In genomic region chr12:80200414-80200813, GRCh38 we compare ENCODE assay signal across 18 cellular contexts.
DNase-seq lines count a peak whose midpoint lies in the region; ATAC-seq and TF ChIP-seq lines count a peak whose summit lies in the region.
"Had no signal": no experiment of that assay in that cellular context is flagged by ENCODE, and none has a peak within 500 bp of the region (broad histone marks: within the 10 kb centered on the region; RNA-seq: fewer than 3 reads in every experiment).

No MANE protein-coding gene starts in this region.

- no peak overlapping the region for H3K4me3 Mint-ChIP-seq in HFFc6
- H3K4me3 Mint-ChIP-seq: B cell; CD8-positive, alpha-beta memory T cell had no signal

- in situ Hi-C loops in SK-MEL-5 (cut with HindIII; ENCODE audit: low pct_unique_long_range_greater_than_20kb, low sequenced_read_pairs): no loop called here

- intact Hi-C loops in lower lobe of right lung (cut with DNase I): no loop called here

- no peak overlapping the region for H3K27ac ChIP-seq in parathyroid adenoma
- no peak overlapping the region for H3K27ac ChIP-seq in suprapubic skin
- no peak overlapping the region for H3K27ac ChIP-seq in lower lobe of right lung
- H3K27ac ChIP-seq: BLaER1 treated with 17β-estradiol and CSF1 and Interleukin-3, amounts not matched to agents 10 nM and 100 nM had no signal

- H3K4me3 ChIP-seq in parathyroid adenoma (ENCODE audit: low read depth, low read length): no peak overlapping the region
- no peak overlapping the region for H3K4me3 ChIP-seq in suprapubic skin
- H3K4me3 ChIP-seq in lower lobe of right lung: no peak overlapping the region
- H3K4me3 ChIP-seq: BLaER1 treated with 17β-estradiol and CSF1 and Interleukin-3, amounts not matched to agents 10 nM and 100 nM; K562 had no signal

- no peak for ATAC-seq in GM21528 (IDR thresholded peaks at IDR 0.05; ENCODE audit: low FRiP score, unreplicated experiment)
- no peak for ATAC-seq in lower lobe of right lung
- ATAC-seq: K562 had no signal

- DNase-seq in NCI-H82 (lab: John Stamatoyannopoulos, UW): peak; percentile 10
- DNase-seq in NCI-H82 treated with DMSO at 0.1 percent for 48 hours (lab: John Stamatoyannopoulos, UW; ENCODE audit: unreplicated experiment): no peak
- no peak for DNase-seq in HFFc6
- DNase-seq in SK-MEL-5 (ENCODE audit: low read depth, low spot score): peak; percentile 60
- DNase-seq in suprapubic skin (ENCODE audit: low spot score in 2 of 2): no peak
- DNase-seq in lower lobe of right lung: no peak
- DNase-seq: CD8-positive, alpha-beta memory T cell; COR-L47; DMS 273 treated with DMSO at 0.1 percent for 48 hours; DMS79; GDM1; HCEC 1CT; IMR-90 had no signal

- no peak overlapping the region for H2AFZ ChIP-seq in parathyroid adenoma

- no peaks in the 10 kb centered on the region for H3K36me3 Mint-ChIP-seq in HFFc6 (ENCODE audit: low read depth)
- H3K36me3 Mint-ChIP-seq: CD8-positive, alpha-beta memory T cell had no signal

- no peak overlapping the region for H3K27ac Mint-ChIP-seq in HFFc6
- H3K27ac Mint-ChIP-seq: B cell; CD8-positive, alpha-beta memory T cell had no signal

- H3K9ac ChIP-seq in parathyroid adenoma: no peak overlapping the region
- H3K9ac ChIP-seq: BLaER1 treated with 17β-estradiol and CSF1 and Interleukin-3, amounts not matched to agents 10 nM and 100 nM had no signal

- no peak for TF ChIP-seq POLR2A in suprapubic skin (IDR thresholded peaks at IDR 0.05)

- no peaks in the 10 kb centered on the region for H3K27me3 ChIP-seq in parathyroid adenoma (ENCODE audit: control insufficient read depth, insufficient read depth, low read length)
- no peaks in the 10 kb centered on the region for H3K27me3 ChIP-seq in suprapubic skin
- H3K27me3 ChIP-seq in lower lobe of right lung (ENCODE audit: low read depth): no peaks in the 10 kb centered on the region
- H3K27me3 ChIP-seq: BLaER1 treated with 17β-estradiol and CSF1 and Interleukin-3, amounts not matched to agents 10 nM and 100 nM had no signal

- H3K36me3 ChIP-seq in parathyroid adenoma (ENCODE audit: control insufficient read depth, insufficient read depth, low read length): no peaks in the 10 kb centered on the region
- H3K36me3 ChIP-seq in suprapubic skin: no peaks in the 10 kb centered on the region
- H3K36me3 ChIP-seq in lower lobe of right lung: no peaks in the 10 kb centered on the region
- H3K36me3 ChIP-seq: BLaER1 treated with 17β-estradiol and CSF1 and Interleukin-3, amounts not matched to agents 10 nM and 100 nM had no signal

- no peak overlapping the region for H3K4me2 ChIP-seq in parathyroid adenoma (ENCODE audit: low read length)
- H3K4me2 ChIP-seq: BLaER1 treated with 17β-estradiol and CSF1 and Interleukin-3, amounts not matched to agents 10 nM and 100 nM had no signal

- no peaks in the 10 kb centered on the region for H3K79me2 ChIP-seq in parathyroid adenoma

- H3K4me1 Mint-ChIP-seq in HFFc6 (ENCODE audit: low read depth): peaks cover 1% of the 10 kb centered on the region; the same call in 1 of the 2 replicates
- H3K4me1 Mint-ChIP-seq: B cell; CD8-positive, alpha-beta memory T cell had no signal

- TF ChIP-seq CTCF in HFFc6 (IDR thresholded peaks at IDR 0.05) (peak; percentile 28; the same call in 1 of the 2 replicates), parathyroid adenoma (IDR thresholded peaks at IDR 0.05) (peak; percentile 7), suprapubic skin (IDR thresholded peaks at IDR 0.05) (no peak), lower lobe of right lung (IDR thresholded peaks at IDR 0.05) (no peak)

- H3K4me1 ChIP-seq in parathyroid adenoma (no peaks in the 10 kb centered on the region), suprapubic skin (no peaks in the 10 kb centered on the region), lower lobe of right lung (no peaks in the 10 kb centered on the region)

- no peaks in the 10 kb centered on the region for H3K9me3 ChIP-seq in parathyroid adenoma (ENCODE audit: control insufficient read depth, low read length)
- H3K9me3 ChIP-seq in suprapubic skin: no peaks in the 10 kb centered on the region
- H3K9me3 ChIP-seq in lower lobe of right lung: no peaks in the 10 kb centered on the region
- H3K9me3 ChIP-seq: BLaER1 treated with 17β-estradiol and CSF1 and Interleukin-3, amounts not matched to agents 10 nM and 100 nM had no signal

- peaks cover 3% of the 10 kb centered on the region; the same call in 1 of the 2 replicates for H3K27me3 Mint-ChIP-seq in HFFc6 (ENCODE audit: insufficient read depth)
- H3K27me3 Mint-ChIP-seq: B cell had no signal

- WGBS in suprapubic skin: 80% methylated on average over 1 of the region's 1 CpG

- no peak for TF ChIP-seq EP300 in suprapubic skin (IDR thresholded peaks at IDR 0.05)

- H3K9me3 Mint-ChIP-seq in HFFc6: no peaks in the 10 kb centered on the region
- H3K9me3 Mint-ChIP-seq: CD8-positive, alpha-beta memory T cell had no signal

Comparison
In these comparisons a context has a peak if more than half of its experiments do, and no peak if none do; other contexts are left out.
1. DNase-seq: peak in NCI-H82 (single experiment) and SK-MEL-5 (single experiment); none in NCI-H82 treated with DMSO at 0.1 percent for 48 hours (single experiment), HFFc6 (single experiment), suprapubic skin (0 of 2) and lower lobe of right lung (single experiment).
2. CTCF ChIP-seq: peak in HFFc6 (single experiment) and parathyroid adenoma (single experiment); none in suprapubic skin (0 of 2) and lower lobe of right lung (single experiment).